ENCODE assay signal across 8 cellular contexts in the genomic region with DNA sequence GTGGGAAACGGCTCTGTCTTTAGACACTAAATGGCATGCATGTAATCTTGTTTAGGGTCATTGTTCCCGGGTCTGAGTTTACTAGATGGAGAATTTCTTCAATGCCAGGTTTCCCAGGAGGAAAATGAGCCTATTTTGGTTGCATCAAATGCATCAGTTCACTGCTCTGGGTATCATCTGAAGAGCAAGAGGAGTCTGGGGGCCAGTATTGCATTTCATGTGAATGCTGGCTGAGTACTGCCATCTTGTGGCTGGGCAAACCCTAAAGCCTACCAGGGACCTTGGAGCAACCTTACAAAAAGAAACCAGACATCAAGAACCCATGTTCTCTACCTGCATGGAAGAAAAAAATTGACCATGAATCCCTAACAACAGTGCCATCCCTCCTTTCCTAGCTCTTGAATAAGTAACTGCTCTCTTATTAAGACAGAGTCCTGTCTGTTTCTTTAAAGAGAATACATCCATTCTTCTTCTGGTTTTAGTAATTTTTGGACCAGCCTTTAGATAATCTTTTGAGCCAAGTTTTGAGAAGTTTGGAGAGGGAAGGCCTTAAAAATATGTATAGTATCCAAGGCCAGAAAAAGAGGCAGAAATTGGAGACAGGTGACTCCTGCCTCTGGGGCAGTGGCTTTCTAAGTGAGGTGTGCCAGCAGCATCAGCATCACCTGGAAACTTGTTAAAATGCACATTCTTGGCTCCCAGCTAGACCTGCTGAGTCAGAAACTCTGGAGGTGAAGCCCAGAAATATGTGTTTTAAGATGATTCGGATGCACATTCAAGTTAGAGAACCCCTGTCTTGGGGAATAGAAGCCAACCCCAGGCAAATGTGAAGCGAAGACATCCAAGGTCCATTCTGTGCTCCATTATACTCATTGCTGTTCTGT.
DNase-seq lines count a peak whose midpoint lies in the region; ATAC-seq and TF ChIP-seq lines count a peak whose summit lies in the region.

No MANE protein-coding gene starts in this region.

- peaks cover 55% of the 10 kb centered on the region for H3K4me1 ChIP-seq in CD4-positive, CD25-positive, alpha-beta regulatory T cell (ENCODE audit: control insufficient read depth, insufficient read depth, low read length, poor library complexity, severe bottlenecking)
- no peaks in the 10 kb centered on the region for H3K4me1 ChIP-seq in testis

- 66 to 67% methylated on average over 4 of the region's 4 CpGs for WGBS in testis, 2 donors

- no peak for TF ChIP-seq POLR2A in testis (IDR thresholded peaks at IDR 0.05)

- H3K9ac ChIP-seq in neural cell (ENCODE audit: low read length), result no peak overlapping the region

- H3K79me2 ChIP-seq in neural cell (replicated peaks; ENCODE audit: insufficient read depth, low read length), result no peaks in the 10 kb centered on the region

- no peaks in the 10 kb centered on the region for H3K27me3 Mint-ChIP-seq in CD4-positive, CD25-positive, alpha-beta regulatory T cell
- no peaks in the 10 kb centered on the region for H3K27me3 Mint-ChIP-seq in endothelial cell (ENCODE audit: unreplicated experiment)

- H3K4me3 ChIP-seq in CD4-positive, CD25-positive, alpha-beta regulatory T cell (ENCODE audit: low read depth, low read length), result no peak overlapping the region
- no peak overlapping the region for H3K4me3 ChIP-seq in neural cell (ENCODE audit: low read length)
- no peak overlapping the region for H3K4me3 ChIP-seq in testis

- no peak overlapping the region for H3K4me2 ChIP-seq in neural cell (ENCODE audit: low read length)

- POLR2A ChIA-PET in HEK293T (lab: Yijun Ruan, JAX), result no interaction called here

- intact Hi-C loops in testis (cut with DNase I; ENCODE audit: low total_unique reads), result no loop called here

- H3F3A ChIP-seq in neural cell (ENCODE audit: insufficient read depth, low read length, poor library complexity, severe bottlenecking), result no peaks in the 10 kb centered on the region

- H3K27ac ChIP-seq in CD4-positive, CD25-positive, alpha-beta regulatory T cell (ENCODE audit: insufficient read depth, low read length, poor library complexity, severe bottlenecking), result no peak overlapping the region
- H3K27ac ChIP-seq in neural cell (ENCODE audit: low read length) (no peak overlapping the region), testis (no peak overlapping the region)

- CTCF ChIA-PET in HEK293T (lab: Yijun Ruan, JAX), result interaction anchor here (1.0 kb wide), 1 partner anchor 465 kb away, joined by 5 read pairs; no protein-coding TSS in a partner anchor

- peak; percentile 53 to 91 (median 76) for DNase-seq in CD4-positive, CD25-positive, alpha-beta regulatory T cell
- peak; percentile 54 for DNase-seq in HEK293T (ENCODE audit: extremely low spot score)
- peak; percentile 79 for DNase-seq in NCI-H69 (lab: John Stamatoyannopoulos, UW)
- peak; percentile 52 to 60 for DNase-seq in activated CD8-positive, alpha-beta memory T cell treated with anti-CD3 and anti-CD28 coated beads for 1 hour (ENCODE audit: extremely low read depth in 1 of 2, low read depth in 1 of 2)
- DNase-seq in endothelial cell (ENCODE audit: low spot score), result peak; percentile 70
- peak; percentile 68 for DNase-seq in testis

- peak; percentile 68 to 72 for ATAC-seq in CD4-positive, CD25-positive, alpha-beta regulatory T cell (ENCODE audit: low read depth in 2 of 2)
- ATAC-seq in GM18861 (IDR thresholded peaks at IDR 0.05; ENCODE audit: unreplicated experiment), result no peak

- H4K20me1 ChIP-seq in neural cell (ENCODE audit: insufficient read depth), result no peaks in the 10 kb centered on the region

- no peak for TF ChIP-seq EP300 in neural cell (conservative IDR thresholded peaks at IDR 0.05; ENCODE audit: poor library complexity, severe bottlenecking)

- H3K36me3 Mint-ChIP-seq in CD4-positive, CD25-positive, alpha-beta regulatory T cell, result no peaks in the 10 kb centered on the region
- H3K36me3 Mint-ChIP-seq in endothelial cell (ENCODE audit: low read depth, unreplicated experiment), result no peaks in the 10 kb centered on the region

- H3K9me3 ChIP-seq in CD4-positive, CD25-positive, alpha-beta regulatory T cell (ENCODE audit: control insufficient read depth in 2 of 2, low read length in 2 of 2), result no peaks in the 10 kb centered on the region
- H3K9me3 ChIP-seq in neural cell (ENCODE audit: low read length), result no peaks in the 10 kb centered on the region
- no peaks in the 10 kb centered on the region for H3K9me3 ChIP-seq in testis

- peaks cover 18 to 72% (median 63%) of the 10 kb centered on the region in 4 donors for H3K4me1 Mint-ChIP-seq in CD4-positive, CD25-positive, alpha-beta regulatory T cell
- H3K4me1 Mint-ChIP-seq in endothelial cell (ENCODE audit: unreplicated experiment), result peaks cover 27% of the 10 kb centered on the region

- H3K27ac Mint-ChIP-seq in CD4-positive, CD25-positive, alpha-beta regulatory T cell, result peak overlapping the region; percentile 24 to 88 (median 74)
- H3K27ac Mint-ChIP-seq in endothelial cell (ENCODE audit: unreplicated experiment), result no peak overlapping the region

- no peaks in the 10 kb centered on the region for H3K27me3 ChIP-seq in CD4-positive, CD25-positive, alpha-beta regulatory T cell (ENCODE audit: control insufficient read depth, insufficient read depth, low read length)
- H3K27me3 ChIP-seq in neural cell (ENCODE audit: insufficient read depth, low read depth, low read length), result no peaks in the 10 kb centered on the region
- no peaks in the 10 kb centered on the region for H3K27me3 ChIP-seq in testis

- peaks cover 0 to 2% (median 0%) of the 10 kb centered on the region in 7 donors for H3K9me3 Mint-ChIP-seq in CD4-positive, CD25-positive, alpha-beta regulatory T cell
- H3K9me3 Mint-ChIP-seq in endothelial cell (ENCODE audit: unreplicated experiment), result no peaks in the 10 kb centered on the region

- TF ChIP-seq RAD21 in neural cell (conservative IDR thresholded peaks at IDR 0.05), result peak; percentile 64

- peak overlapping the region in 1 of 4 donors; percentile 0 for H3K4me3 Mint-ChIP-seq in CD4-positive, CD25-positive, alpha-beta regulatory T cell
- H3K4me3 Mint-ChIP-seq in endothelial cell (ENCODE audit: unreplicated experiment), result no peak overlapping the region

- no peaks in the 10 kb centered on the region for H3K9me2 ChIP-seq in neural cell (ENCODE audit: insufficient read depth, low read length)

- peak; percentile 47 for TF ChIP-seq CTCF in endothelial cell (IDR thresholded peaks at IDR 0.05; ENCODE audit: unreplicated experiment)
- TF ChIP-seq CTCF in neural cell (IDR thresholded peaks at IDR 0.05; ENCODE audit: poor library complexity, severe bottlenecking), result peak; percentile 55
- TF ChIP-seq CTCF in testis (IDR thresholded peaks at IDR 0.05), result peak; percentile 35 to 49 (median 43)

- no peak overlapping the region for H2AFZ ChIP-seq in neural cell (ENCODE audit: low read depth, low read length)

- H3K36me3 ChIP-seq in CD4-positive, CD25-positive, alpha-beta regulatory T cell (ENCODE audit: control insufficient read depth, insufficient read depth, low read length), result no peaks in the 10 kb centered on the region
- no peaks in the 10 kb centered on the region for H3K36me3 ChIP-seq in neural cell (ENCODE audit: insufficient read depth, low read length)
- H3K36me3 ChIP-seq in testis (ENCODE audit: low read depth, missing control alignments), result no peaks in the 10 kb centered on the region

TF ChIP-seq in HEK293T, 16 proteins besides CTCF, POLR2A, EP300 and RAD21:
- no peak for TF ChIP-seq TARDBP (IDR thresholded peaks at IDR 0.05)
TF ChIP-seq in HEK293T: peak in this region for 0.

TF ChIP-seq in neural cell, 6 proteins besides CTCF, POLR2A, EP300 and RAD21:
- no peak for TF ChIP-seq POLR2AphosphoS5 (IDR thresholded peaks at IDR 0.05)
- peak; percentile 68 for TF ChIP-seq SMC3 (conservative IDR thresholded peaks at IDR 0.05; ENCODE audit: poor library complexity)
